ENCODE assay signal across 7 cellular contexts in the genomic region with DNA sequence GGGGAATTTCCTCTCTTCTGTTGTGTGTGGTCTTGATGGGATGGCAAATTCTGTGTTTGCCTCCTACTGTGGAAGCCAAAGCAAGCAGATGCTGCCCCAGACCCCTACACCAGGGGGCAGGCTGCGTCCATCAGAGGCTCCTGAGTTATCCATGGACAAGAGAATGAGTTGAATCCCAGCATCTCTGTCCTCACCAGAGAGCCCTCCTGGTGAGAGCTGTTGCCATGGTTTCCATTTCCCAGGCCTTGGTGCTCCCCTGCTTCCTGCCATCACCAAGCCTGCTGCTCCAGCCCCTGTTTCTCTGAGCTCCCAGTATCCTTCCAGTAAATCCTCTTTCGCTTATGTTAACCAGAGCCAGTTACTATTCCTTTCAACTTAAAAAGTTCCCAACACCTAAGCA. TPM values are rescaled to one million over a fixed set of nuclear protein-coding genes. Genes with fewer than 3 reads are reported as not detected.
DNase-seq lines count a peak whose midpoint lies in the region; ATAC-seq and TF ChIP-seq lines count a peak whose summit lies in the region.

No MANE protein-coding gene starts in this region.

- H3K4me1 Mint-ChIP-seq in natural killer cell treated with Interleukin-12 subunit alpha and Interleukin-12 subunit beta and Interleukin-15 and Interleukin-18, amount 100 ng/mL, for 72 hours (ENCODE audit: low read depth in 2 of 2): no peaks in the 10 kb centered on the region

- ATAC-seq in natural killer cell treated with Interleukin-12 subunit alpha and Interleukin-12 subunit beta and Interleukin-15 and Interleukin-18, amount 100 ng/mL, for 72 hours: peak; percentile 20 to 31
- ATAC-seq in GM19023 (IDR thresholded peaks at IDR 0.05; ENCODE audit: unreplicated experiment): no peak

- no peak overlapping the region for H3K27ac Mint-ChIP-seq in natural killer cell treated with Interleukin-12 subunit alpha and Interleukin-12 subunit beta and Interleukin-15 and Interleukin-18, amount 100 ng/mL, for 72 hours

- peaks cover 18 to 35% of the 10 kb centered on the region in 2 donors for H3K27me3 Mint-ChIP-seq in natural killer cell treated with Interleukin-12 subunit alpha and Interleukin-12 subunit beta and Interleukin-15 and Interleukin-18, amount 100 ng/mL, for 72 hours

- no peaks in the 10 kb centered on the region for H3K36me3 Mint-ChIP-seq in natural killer cell treated with Interleukin-12 subunit alpha and Interleukin-12 subunit beta and Interleukin-15 and Interleukin-18, amount 100 ng/mL, for 72 hours

- H3K4me3 ChIP-seq in LNCaP clone FGC (ENCODE audit: low read depth, low read length) (no peak overlapping the region), epithelial cell of proximal tubule (ENCODE audit: low read depth, low read length) (no peak overlapping the region)

- DNase-seq in LNCaP clone FGC (ENCODE audit: low read depth) (no peak), RPMI8226 (peak; percentile 9), epithelial cell of proximal tubule (ENCODE audit: low read depth) (no peak), DMS79 treated with DMSO at 0.1 percent for 48 hours (lab: John Stamatoyannopoulos, UW) (no peak)
- DNase-seq in natural killer cell treated with Interleukin-12 subunit alpha and Interleukin-12 subunit beta and Interleukin-15 and Interleukin-18, amount 100 ng/mL, for 72 hours (ENCODE audit: low spot score): no peak

- no peaks in the 10 kb centered on the region for H3K9me3 Mint-ChIP-seq in natural killer cell treated with Interleukin-12 subunit alpha and Interleukin-12 subunit beta and Interleukin-15 and Interleukin-18, amount 100 ng/mL, for 72 hours

- TF ChIP-seq CTCF in GM12872 (IDR thresholded peaks at IDR 0.05; ENCODE audit: insufficient read depth, low read depth, low read length) (peak; percentile 71), LNCaP clone FGC (IDR thresholded peaks at IDR 0.05; ENCODE audit: control insufficient read depth, extremely low read depth, insufficient read depth) (peak; percentile 96), epithelial cell of proximal tubule (conservative IDR thresholded peaks at IDR 0.05; ENCODE audit: low read depth, low read length) (peak; percentile 98)

- no peak overlapping the region for H3K4me3 Mint-ChIP-seq in natural killer cell treated with Interleukin-12 subunit alpha and Interleukin-12 subunit beta and Interleukin-15 and Interleukin-18, amount 100 ng/mL, for 72 hours

RNA-seq across cellular contexts. Expression of a gene that starts 20.4 kb away (rescaled TPM):
- 67.1 and 95.4 TPM in 2 replicates for total RNA-seq in epithelial cell of proximal tubule
- total RNA-seq in natural killer cell treated with Interleukin-12 subunit alpha and Interleukin-12 subunit beta and Interleukin-15 and Interleukin-18, amount 100 ng/mL, for 72 hours: under 1 TPM; 0.21 to 0.28 TPM

Comparison
In these comparisons a context has a peak if more than half of its experiments do, and no peak if none do; other contexts are left out.
1. RNA of a gene that starts 20.4 kb away (total RNA-seq): 67.1 to 95.4 TPM in epithelial cell of proximal tubule; 0.21 to 0.28 TPM in natural killer cell treated with Interleukin-12 subunit alpha and Interleukin-12 subunit beta and Interleukin-15 and Interleukin-18, amount 100 ng/mL, for 72 hours; every median in the first group is over 10 times any median in the second.
2. Peak in every context shown above with its lines, with median percentiles within 50 percentile points of each other: CTCF ChIP-seq.